ENCODE assay signal across 7 cellular contexts in the genomic region with DNA sequence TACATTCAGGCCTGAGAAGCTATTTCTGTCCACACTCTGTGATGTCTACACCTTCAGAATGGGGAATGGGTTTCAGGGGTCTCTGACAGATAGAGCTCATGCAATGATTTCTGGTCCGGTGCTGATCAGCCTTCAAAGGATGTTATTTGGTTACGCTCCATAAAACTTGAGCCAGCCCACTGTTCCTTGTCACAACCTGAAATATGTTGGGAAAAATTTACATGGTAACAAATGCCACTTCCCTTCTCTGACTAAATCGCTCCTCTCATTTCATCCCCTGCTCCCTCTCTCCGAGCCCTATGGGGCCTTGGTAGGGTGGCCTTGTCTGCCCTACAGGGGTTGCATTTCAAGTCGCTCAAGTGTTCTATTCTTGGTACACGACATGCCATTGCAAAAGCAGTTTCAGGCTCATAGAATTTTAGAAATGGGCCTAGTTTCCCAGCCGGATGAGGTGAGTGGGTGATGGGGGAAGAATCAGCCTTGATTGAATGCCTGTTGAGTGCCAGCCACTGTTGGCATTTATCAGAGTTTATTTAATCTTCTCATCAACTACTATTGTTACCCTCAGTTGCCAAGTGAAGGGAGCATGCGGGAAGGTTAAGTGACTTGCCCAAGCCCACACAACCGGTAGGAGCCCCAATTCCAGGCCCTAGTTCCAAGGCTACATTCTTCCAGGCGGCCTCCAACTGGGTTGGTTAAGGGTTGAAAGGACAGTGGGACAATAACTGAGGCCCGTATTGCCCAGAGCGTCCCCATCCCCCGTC. TPM values are rescaled to one million over a fixed set of nuclear protein-coding genes. Genes with fewer than 3 reads are reported as not detected.
DNase-seq lines count a peak whose midpoint lies in the region; ATAC-seq, FAIRE-seq and TF ChIP-seq lines count a peak whose summit lies in the region.

No MANE protein-coding gene starts in this region.

- H3K9ac ChIP-seq in IMR-90 (ENCODE audit: low read depth, low read length) = peak overlapping the region; percentile 41; the same call in 1 of the 2 replicates
- peak overlapping the region; percentile 65 for H3K9ac ChIP-seq in HepG2 (ENCODE audit: insufficient read depth, low read depth, low read length)

- peak overlapping the region; percentile 73 for H3K56ac ChIP-seq in IMR-90 (ENCODE audit: extremely low read depth, insufficient read depth, low read length)

- H3K14ac ChIP-seq in IMR-90 (replicated peaks; ENCODE audit: low read depth, low read length) = peak overlapping the region; percentile 95

- peak overlapping the region; percentile 79 to 93 for H4K8ac ChIP-seq in IMR-90 (ENCODE audit: low read depth in 2 of 2, low read length in 2 of 2)

- peak overlapping the region; percentile 90 for H2BK20ac ChIP-seq in IMR-90 (ENCODE audit: low read depth, low read length)

- dilution Hi-C loops in IMR-90 (cut with HindIII; ENCODE audit: low sequenced_read_pairs, unreplicated experiment) = no loop called here

- H2AFZ ChIP-seq in IMR-90 (replicated peaks; ENCODE audit: low read length, poor library complexity) = peak overlapping the region; percentile 89
- no peak overlapping the region for H2AFZ ChIP-seq in HepG2 (ENCODE audit: low read length)

- DNase-seq in IMR-90 (no peak), brain microvascular endothelial cell (no peak), HepG2 (ENCODE audit: low spot score) (no peak), thyroid gland (no peak), KBM-7 (no peak), HTR-8/SVneo (ENCODE audit: insufficient read length, low spot score) (no peak)

- no peaks in the 10 kb centered on the region for H3K27me3 ChIP-seq in IMR-90 (ENCODE audit: control insufficient read depth, insufficient read depth, low read length)
- no peaks in the 10 kb centered on the region for H3K27me3 ChIP-seq in brain microvascular endothelial cell (replicated peaks)
- H3K27me3 ChIP-seq in HepG2 (ENCODE audit: control insufficient read depth in 1 of 2, insufficient read depth in 2 of 2, low read length in 2 of 2) = no peaks in the 10 kb centered on the region
- H3K27me3 ChIP-seq in thyroid gland = no peaks in the 10 kb centered on the region

- no peak for TF ChIP-seq EP300 in HepG2 (IDR thresholded peaks at IDR 0.05; ENCODE audit: low read depth in 2 of 2, low read length in 2 of 2)
- TF ChIP-seq EP300 in HepG2 (CRISPR knock-in tag; IDR thresholded peaks at IDR 0.05; ENCODE audit: borderline replicate concordance) = no peak

- intact Hi-C loops in IMR-90 (cut with micrococcal nuclease) (no loop called here), HepG2 (cut with micrococcal nuclease; ENCODE audit: unreplicated experiment) (no loop called here), thyroid gland (cut with DNase I) (no loop called here)

- peak overlapping the region; percentile 92 for H3K27ac ChIP-seq in IMR-90 (ENCODE audit: insufficient read depth, low read length)
- H3K27ac ChIP-seq in brain microvascular endothelial cell = peak overlapping the region; percentile 72
- H3K27ac ChIP-seq in HepG2 (ENCODE audit: extremely low read length, insufficient read depth, low read length) = peak overlapping the region; percentile 45
- H3K27ac ChIP-seq in thyroid gland = peak overlapping the region; percentile 23 to 61 (median 61)

- peak overlapping the region; percentile 91 for H2BK15ac ChIP-seq in IMR-90 (ENCODE audit: low read depth, low read length)

- no peaks in the 10 kb centered on the region for H3K9me3 ChIP-seq in IMR-90 (ENCODE audit: control insufficient read depth, insufficient read depth, low read length)
- H3K9me3 ChIP-seq in HepG2 (ENCODE audit: low read length) = no peaks in the 10 kb centered on the region
- H3K9me3 ChIP-seq in thyroid gland = no peaks in the 10 kb centered on the region

- POLR2A ChIA-PET in IMR-90 (lab: Charles Lee; ENCODE audit: unreplicated experiment) (interaction anchor here (1.0 kb wide), 1 partner anchor 79 kb away, joined by 3 read pairs; no protein-coding TSS in a partner anchor), HepG2 (lab: Yijun Ruan, JAX) (interaction anchor here (0.7 to 2.8 kb wide), 18 partner anchors 8 to 135 kb away, joined by 3 to 41 read pairs (median 10); no protein-coding TSS in a partner anchor)

- peak overlapping the region; percentile 83 for H4K5ac ChIP-seq in IMR-90 (ENCODE audit: low read depth, low read length)

- peak overlapping the region; percentile 96 for H4K91ac ChIP-seq in IMR-90 (ENCODE audit: insufficient read depth, low read depth, low read length)

- peak overlapping the region; percentile 95 for H2BK5ac ChIP-seq in IMR-90 (ENCODE audit: low read depth, low read length, poor library complexity, severe bottlenecking)

- peak overlapping the region; percentile 63 for H3K4me2 ChIP-seq in IMR-90 (ENCODE audit: low read depth, low read length)
- peak overlapping the region; percentile 88 for H3K4me2 ChIP-seq in HepG2 (ENCODE audit: low read depth, low read length)

- FAIRE-seq in HepG2 (lab: Jason Lieb, UNC) (no peak), HTR-8/SVneo (lab: Jason Lieb, UNC) (no peak)

- peak overlapping the region; percentile 96 for H2BK120ac ChIP-seq in IMR-90 (ENCODE audit: low read depth, low read length)

- no peak for TF ChIP-seq RAD21 in IMR-90 (IDR thresholded peaks at IDR 0.05; ENCODE audit: low read length)
- TF ChIP-seq RAD21 in HepG2 (CRISPR knock-in tag; IDR thresholded peaks at IDR 0.05) = no peak

- ATAC-seq in IMR-90 (ENCODE audit: low read depth) (no peak), HepG2 (no peak; the same call in 2 of the 3 replicates), GM18858 (IDR thresholded peaks at IDR 0.05; ENCODE audit: unreplicated experiment) (no peak)

- WGBS in IMR-90 (ENCODE audit: extremely low coverage in 2 of 2, insufficient read length in 1 of 2), 2 experiments = 0% methylated on average over 1 of the region's 13 CpGs; no CpG with 5 or more reads in 1 of the 2 experiments
- 51% methylated on average over 10 of the region's 13 CpGs for WGBS in HepG2 (ENCODE audit: low lambda C conversion rate)
- 69 to 71% methylated on average over 13 of the region's 13 CpGs for WGBS in thyroid gland, 2 donors

- no peaks in the 10 kb centered on the region for H3K36me3 ChIP-seq in IMR-90 (ENCODE audit: control insufficient read depth, insufficient read depth, low read length)
- H3K36me3 ChIP-seq in brain microvascular endothelial cell (replicated peaks) = no peaks in the 10 kb centered on the region
- H3K36me3 ChIP-seq in HepG2 (replicated peaks in 1 of 2; ENCODE audit: control insufficient read depth in 1 of 2, insufficient read depth in 2 of 2, low read length in 2 of 2) = no peaks in the 10 kb centered on the region
- H3K36me3 ChIP-seq in thyroid gland = no peaks in the 10 kb centered on the region

- H3K23ac ChIP-seq in IMR-90 (ENCODE audit: low read depth, low read length) = peak overlapping the region; percentile 92

- peak overlapping the region; percentile 59 for H3K18ac ChIP-seq in IMR-90 (ENCODE audit: low read depth, low read length)

- no peak for TF ChIP-seq CTCF in IMR-90 (conservative IDR thresholded peaks at IDR 0.05; ENCODE audit: low read depth, low read length)
- no peak for TF ChIP-seq CTCF in brain microvascular endothelial cell (IDR thresholded peaks at IDR 0.05; ENCODE audit: low read depth, low read length, missing control alignments)
- no peak for TF ChIP-seq CTCF in HepG2 (CRISPR knock-in tag; IDR thresholded peaks at IDR 0.05)
- no peak for TF ChIP-seq CTCF in thyroid gland (IDR thresholded peaks at IDR 0.05)

- no peak; the same call in 1 of the 2 replicates for TF ChIP-seq POLR2A in IMR-90 (IDR thresholded peaks at IDR 0.05; ENCODE audit: low read depth, low read length)
- no peak for TF ChIP-seq POLR2A in HepG2 (IDR thresholded peaks at IDR 0.05; ENCODE audit: insufficient read depth in 1 of 2, low read depth in 2 of 2, low read length in 2 of 2)
- no peak for TF ChIP-seq POLR2A in thyroid gland (IDR thresholded peaks at IDR 0.05)

- CTCF ChIA-PET in IMR-90 (lab: Yijun Ruan, JAX) (interaction anchor here (0.9 to 1.8 kb wide), 4 partner anchors 9 to 91 kb away, joined by 3 to 5 read pairs (median 4); no protein-coding TSS in a partner anchor), HepG2 (lab: Yijun Ruan, JAX; ENCODE audit: low intra/inter-chr PET ratio, low total read pairs) (no interaction called here)

- H3K79me2 ChIP-seq in HepG2 (ENCODE audit: insufficient read depth, low read length) = peaks cover 16% of the 10 kb centered on the region

- H3K4ac ChIP-seq in IMR-90 (ENCODE audit: low read depth, low read length) = peak overlapping the region; percentile 96

- H3K4me1 ChIP-seq in IMR-90 (ENCODE audit: control insufficient read depth, insufficient read depth, low read length) = peaks cover 14% of the 10 kb centered on the region
- peaks cover 69% of the 10 kb centered on the region for H3K4me1 ChIP-seq in HepG2 (ENCODE audit: insufficient read depth, low read length)
- peaks cover 16 to 17% of the 10 kb centered on the region in 2 donors for H3K4me1 ChIP-seq in thyroid gland

- H3K4me3 ChIP-seq in IMR-90 (ENCODE audit: insufficient read depth, low read depth, low read length) (peak overlapping the region; percentile 27), brain microvascular endothelial cell (ENCODE audit: low read depth, low read length) (peak overlapping the region; percentile 27), HepG2 (replicated peaks in 1 of 3; ENCODE audit: insufficient read depth in 1 of 3, low read depth in 2 of 3, low read length in 3 of 3) (peak overlapping the region; percentile 45 to 72 (median 46); a peak in 5 of 6 replicates), thyroid gland (replicated peaks in 1 of 3) (peak overlapping the region in 2 of 3 donors; percentile 35 to 82)

- in situ Hi-C loops in IMR-90 (cut with MboI; ENCODE audit: low sequenced_read_pairs) (no loop called here), brain microvascular endothelial cell (cut with HindIII; ENCODE audit: low pct_ligation_motif_present, low sequenced_read_pairs) (no loop called here), HepG2 (cut with HindIII; ENCODE audit: extremely low pct_ligation_motif_present, low pct_unique_long_range_greater_than_20kb) (no loop called here), KBM-7 (cut with MboI; ENCODE audit: low pct_unique_long_range_greater_than_20kb, low sequenced_read_pairs) (no loop called here)

- peak overlapping the region; percentile 69 for H2AK5ac ChIP-seq in IMR-90 (ENCODE audit: low read depth, low read length)

- H3K79me1 ChIP-seq in IMR-90 (ENCODE audit: low read depth in 1 of 2, low read length in 2 of 2) = peaks cover 5 to 36% of the 10 kb centered on the region in 2 experiments; a peak in 3 of 4 replicates

- H3K9me1 ChIP-seq in IMR-90 (ENCODE audit: insufficient read depth, low read length) = peaks cover 11% of the 10 kb centered on the region; the same call in 1 of the 2 replicates

- H4K20me1 ChIP-seq in IMR-90 (ENCODE audit: insufficient read depth, low read length) = no peaks in the 10 kb centered on the region
- H4K20me1 ChIP-seq in HepG2 (ENCODE audit: insufficient read depth, low read length) = no peaks in the 10 kb centered on the region

- peak overlapping the region; percentile 21 for H2AK9ac ChIP-seq in IMR-90 (replicated peaks; ENCODE audit: low read depth, low read length, poor library complexity)

- BruUV-seq in IMR-90 (replicated peaks; lab: Mats Ljungman, UMichigan) = no TSS peak
- TSS peak; percentile 77 for BruUV-seq in HepG2 (replicated peaks; lab: Mats Ljungman, UMichigan)

RNA-seq across cellular contexts. Expression of gene ABHD2, which starts 1.0 kb away (rescaled TPM):
- total RNA-seq in IMR-90 (2012; rRNA removed) (56.9 and 62.9 TPM in 2 replicates), HepG2 (2016; rRNA removed; fragmentation: Illumina TruSeq; extraction: Trizol) (12.2 and 22.4 TPM in 2 replicates), thyroid gland (10 to 100 TPM; 52.0 to 74.4 (median 66.2) TPM)
- polyA plus RNA-seq in IMR-90 (2012; rRNA removed) (29.4 and 31.2 TPM in 2 replicates), HepG2 (2011; rRNA removed) (14.8 and 16.9 TPM in 2 replicates)
- 5.6 and 10.7 TPM in 2 replicates for polyA plus RNA-seq in IMR-90 (2012; cell fraction: cytosol; rRNA removed)
- 13.8 and 16.1 TPM in 2 replicates for polyA plus RNA-seq in IMR-90 (2012; cell fraction: nucleus; rRNA removed; ENCODE audit: low replicate concordance)
- 15.9 and 19.0 TPM in 2 replicates for total RNA-seq in HepG2 (2016; cell fraction: cytosol; rRNA removed; fragmentation: Illumina TruSeq; extraction: Trizol; ENCODE audit: low read depth)
- total RNA-seq in HepG2 (2016; cell fraction: insoluble cytoplasmic fraction; rRNA removed; fragmentation: Illumina TruSeq; extraction: Trizol) = 10.3 and 18.8 TPM in 2 replicates
- total RNA-seq in HepG2 (2016; cell fraction: membrane; rRNA removed; fragmentation: Illumina TruSeq; extraction: Trizol) = 6.0 and 7.4 TPM in 2 replicates
- 23.2 and 26.5 TPM in 2 replicates for total RNA-seq in HepG2 (2016; cell fraction: nucleus; rRNA removed; fragmentation: Illumina TruSeq; extraction: Trizol)
- polyA plus RNA-seq in HepG2 (2011; cell fraction: cytosol; rRNA removed) = 11.8 and 13.6 TPM in 2 replicates
- 11.3 and 12.7 TPM in 2 replicates for polyA plus RNA-seq in HepG2 (2011; cell fraction: nucleus; rRNA removed)
- polyA plus RNA-seq in HepG2 (2012) = 11.9 and 13.1 TPM in 2 replicates
- polyA plus RNA-seq in HepG2 (2016; cell fraction: cytosol; fragmentation: Illumina TruSeq; extraction: Trizol; ENCODE audit: low read depth) = 0.63 and 1.1 TPM in 2 replicates
- 5.3 and 6.4 TPM in 2 replicates for polyA plus RNA-seq in HepG2 (2016; cell fraction: insoluble cytoplasmic fraction; fragmentation: Illumina TruSeq; extraction: Trizol; ENCODE audit: low read depth)
- polyA plus RNA-seq in HepG2 (2016; cell fraction: membrane; fragmentation: Illumina TruSeq; extraction: Trizol; ENCODE audit: low read depth) = 0.93 and 1.0 TPM in 2 replicates
- polyA plus RNA-seq in HepG2 (2016; cell fraction: nucleus; fragmentation: Illumina TruSeq; extraction: Trizol; ENCODE audit: insufficient read depth, low read depth) = 12.2 and 14.4 TPM in 2 replicates
- 91.3 and 104 TPM in 2 replicates for polyA minus RNA-seq in HepG2 (2011; rRNA and poly(A)+ RNA removed; ENCODE audit: low replicate concordance)
- 14.3 and 22.4 TPM in 2 replicates for polyA minus RNA-seq in HepG2 (2011; cell fraction: cytosol; rRNA and poly(A)+ RNA removed)
- 20.5 and 26.2 TPM in 2 replicates for polyA minus RNA-seq in HepG2 (2011; cell fraction: nucleus; rRNA and poly(A)+ RNA removed)
